In genomic region chr10:99678921-99679320, GRCh38 we compare ENCODE assay signal across 28 cellular contexts.
"Had no signal": no experiment of that assay in that cellular context is flagged by ENCODE, and none has a peak within 500 bp of the region (broad histone marks: within the 10 kb centered on the region; RNA-seq: fewer than 3 reads in every experiment).

No MANE protein-coding gene starts in this region.

- H3K27me3 Mint-ChIP-seq: naive thymus-derived CD8-positive, alpha-beta T cell; stimulated activated naive B cell treated with anti-CD40 and anti-IgM and Interleukin-4, amounts not matched to agents 10 μg/mL and 1 μg/mL and 100 μg/mL, for 72 hours had no signal

- H3K27ac ChIP-seq: lower lobe of right lung, neural progenitor cell, neutrophil, parathyroid adenoma, right atrium auricular region, right lobe of liver, stomach, thoracic aorta, tibial artery, upper lobe of right lung had no signal

- H3K4me3 Mint-ChIP-seq: naive thymus-derived CD8-positive, alpha-beta T cell; nephron; neural progenitor cell; stimulated activated naive B cell treated with anti-CD40 and anti-IgM and Interleukin-4, amounts not matched to agents 10 μg/mL and 1 μg/mL and 100 μg/mL, for 72 hours had no signal

- ATAC-seq: left cardiac atrium; left lobe of liver; left ventricle myocardium superior; lower lobe of right lung; naive thymus-derived CD8-positive, alpha-beta T cell; right lobe of liver; stimulated activated naive B cell treated with anti-CD40 and anti-IgM and Interleukin-4, amounts not matched to agents 10 μg/mL and 1 μg/mL and 100 μg/mL, for 72 hours; stimulated activated naive CD8-positive, alpha-beta T cell treated with anti-CD3 and anti-CD28 coated beads, Interleukin-15, Interleukin-2, amounts not matched to agents 100 U/mL and 50 U/mL, for 24 hours; upper lobe of right lung had no signal

- H3K4me3 ChIP-seq: lower lobe of right lung, neural progenitor cell, right atrium auricular region, right lobe of liver, smooth muscle cell, stomach, thoracic aorta, tibial artery, upper lobe of right lung had no signal

- H3K4me1 ChIP-seq: neural progenitor cell, parathyroid adenoma, tibial artery had no signal

- H3K4me1 Mint-ChIP-seq: neural progenitor cell had no signal

- H3K36me3 ChIP-seq: neural progenitor cell had no signal

- H3K27me3 ChIP-seq: neural progenitor cell, neutrophil, right atrium auricular region, right lobe of liver, stomach, tibial artery, upper lobe of right lung had no signal

- H3K9ac ChIP-seq: neural progenitor cell, parathyroid adenoma had no signal

- H3K9me3 Mint-ChIP-seq: naive thymus-derived CD8-positive, alpha-beta T cell; nephron; neural progenitor cell; stimulated activated naive B cell treated with anti-CD40 and anti-IgM and Interleukin-4, amounts not matched to agents 10 μg/mL and 1 μg/mL and 100 μg/mL, for 72 hours had no signal

- H3K27ac Mint-ChIP-seq: naive thymus-derived CD8-positive, alpha-beta T cell; nephron; neural progenitor cell; stimulated activated naive B cell treated with anti-CD40 and anti-IgM and Interleukin-4, amounts not matched to agents 10 μg/mL and 1 μg/mL and 100 μg/mL, for 72 hours had no signal

- DNase-seq: hippocampal formation; kidney glomerular epithelial cell; left cardiac atrium; left ventricle myocardium superior; lower lobe of right lung; mammary epithelial cell; mesenchymal stem cell; naive thymus-derived CD8-positive, alpha-beta T cell; occipital lobe; right lobe of liver; stimulated activated CD4-positive, alpha-beta T cell treated with anti-CD3 and anti-CD28 coated beads, Interleukin-1b, Interleukin-23, amount 100 ng/mL, for 48 hours; stimulated activated CD4-positive, alpha-beta T cell treated with anti-CD3 and anti-CD28 coated beads, Interleukin-2, amount 100 ng/mL, for 48 hours; stimulated activated CD4-positive, alpha-beta T cell treated with anti-CD3 and anti-CD28 coated beads, Interleukin-4, amount 100 ng/mL, for 4 hours; stimulated activated CD8-positive, alpha-beta memory T cell treated with anti-CD3 and anti-CD28 coated beads, Interleukin-4, amount 100 ng/mL, for 48 hours; stimulated activated naive B cell treated with anti-CD40 and anti-IgM and Interleukin-4, amounts not matched to agents 10 μg/mL and 1 μg/mL and 100 μg/mL, for 72 hours; stimulated activated naive CD8-positive, alpha-beta T cell treated with anti-CD3 and anti-CD28 coated beads, Interleukin-15, Interleukin-2, amounts not matched to agents 100 U/mL and 50 U/mL, for 24 hours; stomach; tibial artery; trophoblast cell; upper lobe of right lung had no signal

- H3K9me3 ChIP-seq: lower lobe of right lung, neutrophil, right atrium auricular region, right lobe of liver, stomach, thoracic aorta, tibial artery, upper lobe of right lung had no signal
